In the genomic region with DNA sequence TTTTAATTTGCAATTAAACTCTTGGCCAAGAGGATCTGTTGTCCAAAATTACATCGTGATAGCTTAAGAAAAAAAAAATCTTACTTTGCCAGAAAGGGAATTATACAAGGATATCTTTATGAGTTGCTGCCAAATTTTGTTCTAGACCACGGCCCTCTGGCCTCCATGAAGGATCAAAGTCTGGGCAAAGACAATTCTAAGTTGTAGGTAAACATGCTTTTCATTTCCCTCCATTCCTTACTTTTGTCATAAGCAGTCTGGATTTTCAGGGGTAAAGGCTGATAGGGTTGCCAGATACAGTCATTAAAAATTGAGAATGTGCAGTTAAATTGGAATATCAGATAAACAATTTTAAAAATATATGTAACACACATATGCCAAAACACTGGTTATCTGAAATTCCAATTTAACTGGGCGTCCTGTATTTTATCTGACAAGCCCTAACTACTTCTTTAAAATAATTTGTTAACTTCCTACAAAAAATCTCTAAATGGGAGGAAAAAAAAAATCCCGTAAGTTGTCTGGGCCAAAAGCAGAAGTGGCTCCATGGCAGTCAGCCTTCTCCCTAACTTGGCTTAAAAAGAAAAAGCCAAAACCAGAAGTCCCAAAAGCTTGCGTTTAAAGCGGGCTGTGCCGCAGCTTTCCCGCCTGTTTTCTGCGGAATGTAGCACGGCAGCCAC, we compare ENCODE assay signal across 8 cellular contexts.
DNase-seq lines count a peak whose midpoint lies in the region; ATAC-seq and TF ChIP-seq lines count a peak whose summit lies in the region.

No MANE protein-coding gene starts in this region.

- H3K4me3 ChIP-seq in heart left ventricle, result peak overlapping the region; percentile 69 to 100 (median 88)
- peak overlapping the region; percentile 85 for H3K4me3 ChIP-seq in lung
- H3K4me3 ChIP-seq in vagina, result peak overlapping the region; percentile 68 to 73

- DNase-seq in heart left ventricle, result no peak
- no peak for DNase-seq in Right ventricle myocardium inferior (ENCODE audit: missing footprints)
- no peak for DNase-seq in lung (ENCODE audit: low spot score)
- DNase-seq in vagina (ENCODE audit: extremely low spot score in 2 of 2), result no peak
- no peak for DNase-seq in SW 1271 (lab: John Stamatoyannopoulos, UW)
- DNase-seq in iPS-NIHi7 (ENCODE audit: extremely low spot score), result no peak
- no peak for DNase-seq in activated CD4-positive, CD25-positive, alpha-beta regulatory T cell treated with anti-CD3 and anti-CD28 coated beads, Interleukin-2, amount 50 U/mL, for 72 hours

- H3K9me3 ChIP-seq in heart left ventricle (no peaks in the 10 kb centered on the region), lung (ENCODE audit: control insufficient read depth in 2 of 2, insufficient read depth in 1 of 2, low read length in 1 of 2) (no peaks in the 10 kb centered on the region), vagina (no peaks in the 10 kb centered on the region)

- WGBS in heart left ventricle, 4 donors, result 9 to 11% (median 10%) methylated on average over 10 of the region's 10 CpGs
- WGBS in lung, 2 donors, result 9 to 13% methylated on average over 10 of the region's 10 CpGs

- H3K36me3 ChIP-seq in heart left ventricle, result peaks cover 0 to 2% (median 0%) of the 10 kb centered on the region in 9 donors
- no peaks in the 10 kb centered on the region for H3K36me3 ChIP-seq in lung (ENCODE audit: control insufficient read depth in 2 of 2, insufficient read depth in 2 of 2, low read length in 2 of 2)
- H3K36me3 ChIP-seq in vagina, result no peaks in the 10 kb centered on the region

- H3K27me3 ChIP-seq in heart left ventricle (no peaks in the 10 kb centered on the region), lung (ENCODE audit: control insufficient read depth, insufficient read depth) (no peaks in the 10 kb centered on the region), vagina (no peaks in the 10 kb centered on the region)

- intact Hi-C loops in heart left ventricle (cut with DNase I), result loop anchor here (1.0 to 5.0 kb wide), 8 partner anchors 29 to 193 kb away; no protein-coding TSS in a partner anchor
- intact Hi-C loops in Right ventricle myocardium inferior (cut with DNase I), result loop anchor here (2.0 to 10.0 kb wide), 3 partner anchors 29 to 333 kb away; a partner anchor contains a TSS
- intact Hi-C loops in vagina (cut with DNase I), result loop anchor here (5.0 to 10.0 kb wide), 2 partner anchors 123 to 190 kb away; no protein-coding TSS in a partner anchor

- no peak for TF ChIP-seq POLR2A in heart left ventricle (IDR thresholded peaks at IDR 0.05)
- no peak for TF ChIP-seq POLR2A in vagina (IDR thresholded peaks at IDR 0.05)

- H3K27ac ChIP-seq in heart left ventricle, result peak overlapping the region; percentile 98 to 100 (median 100)
- H3K27ac ChIP-seq in angular gyrus (ENCODE audit: low read depth, low read length), result peak overlapping the region; percentile 99
- peak overlapping the region; percentile 95 to 100 for H3K27ac ChIP-seq in lung (ENCODE audit: low read depth in 1 of 2, low read length in 1 of 2)
- peak overlapping the region; percentile 99 for H3K27ac ChIP-seq in vagina

- TF ChIP-seq CTCF in heart left ventricle (IDR thresholded peaks at IDR 0.05) (no peak), lung (IDR thresholded peaks at IDR 0.05; ENCODE audit: control extremely low read depth, extremely low read depth) (no peak), vagina (IDR thresholded peaks at IDR 0.05) (no peak)

- ATAC-seq in heart left ventricle (no peak), Right ventricle myocardium inferior (no peak), lung (ENCODE audit: insufficient read depth, low FRiP score) (no peak)

- peaks cover 2 to 38% (median 20%) of the 10 kb centered on the region in 12 donors for H3K4me1 ChIP-seq in heart left ventricle
- H3K4me1 ChIP-seq in lung (ENCODE audit: control insufficient read depth in 2 of 2, insufficient read depth in 2 of 2, low read length in 2 of 2), result peaks cover 0 to 8% of the 10 kb centered on the region in 2 donors
- peaks cover 31% of the 10 kb centered on the region for H3K4me1 ChIP-seq in vagina
